In genomic region chr19:38873400-38873799, GRCh38 we compare ENCODE assay signal across 2 cellular contexts. TPM values are rescaled to one million over a fixed set of nuclear protein-coding genes. Genes with fewer than 3 reads are reported as not detected.
"Had no signal": no experiment of that assay in that cellular context is flagged by ENCODE, and none has a peak within 500 bp of the region (broad histone marks: within the 10 kb centered on the region; RNA-seq: fewer than 3 reads in every experiment).

No MANE protein-coding gene starts in this region.

RNA-seq across cellular contexts. Expression of gene RINL, which starts 4.7 kb away (rescaled TPM):
- total RNA-seq: osteocyte had no signal

RNA-seq across cellular contexts. Expression of gene CCER2, which starts 38.6 kb away (rescaled TPM):
- total RNA-seq: thoracic aorta had no signal
